Comparison of ENCODE assay signal across 8 cellular contexts in the genomic region with DNA sequence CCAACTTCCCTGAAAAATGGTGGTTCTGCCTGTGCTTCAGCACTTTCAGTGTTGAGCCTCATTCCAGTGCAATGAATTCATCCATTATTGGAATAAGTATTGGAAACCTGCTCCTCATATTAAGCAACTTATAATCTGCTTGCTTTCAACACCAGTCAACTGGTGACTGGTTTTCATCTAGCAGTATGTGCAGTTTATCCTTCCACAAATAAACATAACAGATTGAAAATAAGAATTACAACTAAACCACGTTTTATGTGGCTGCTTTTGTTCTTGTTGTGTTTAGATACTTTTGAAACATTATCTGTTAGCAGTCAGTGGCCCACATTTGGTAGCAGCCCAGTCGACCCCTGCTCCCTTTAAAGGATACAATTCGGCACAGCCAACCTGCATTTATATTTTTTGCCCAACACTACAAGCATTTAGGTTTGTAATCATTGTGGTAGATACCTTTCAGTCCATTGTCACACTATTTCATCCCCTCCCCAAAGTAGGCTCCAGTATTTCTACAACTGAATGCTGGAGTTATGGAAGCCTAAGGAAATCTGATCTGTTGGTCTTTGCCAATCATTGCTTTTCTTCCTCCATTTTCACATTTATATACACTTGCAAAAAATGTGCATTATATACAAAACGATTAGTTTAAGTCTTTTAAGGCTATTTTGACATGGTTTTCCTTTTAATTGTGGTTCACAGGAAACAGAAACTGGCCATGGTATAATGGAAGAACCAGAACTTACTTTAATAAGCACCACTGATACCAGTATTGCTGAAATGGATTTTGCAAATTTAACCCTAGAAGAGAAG. TPM values are rescaled to one million over a fixed set of nuclear protein-coding genes. Genes with fewer than 3 reads are reported as not detected.
A peak's percentile ranks its signal among the peaks of the same experiment; 100 is the strongest.
DNase-seq lines count a peak whose midpoint lies in the region; ATAC-seq and TF ChIP-seq lines count a peak whose summit lies in the region.

No MANE protein-coding gene starts in this region.

- H2AFZ ChIP-seq in HCT116 (ENCODE audit: low read depth, low read length, poor library complexity, severe bottlenecking) (no peak overlapping the region), hepatocyte (no peak overlapping the region)

- no peak for TF ChIP-seq POLR2A in HCT116 (IDR thresholded peaks at IDR 0.05; ENCODE audit: borderline replicate concordance, extremely low read depth, insufficient read depth, insufficient read length)

- WGBS in hepatocyte (ENCODE audit: low lambda C conversion rate, missing lambda C conversion rate), result 56% methylated on average over 4 of the region's 4 CpGs

- no peak overlapping the region for H3K27ac ChIP-seq in CD8-positive, alpha-beta memory T cell (ENCODE audit: low read depth, low read length)
- H3K27ac ChIP-seq in HCT116 (ENCODE audit: low read depth, low read length), result 0 out of 2 replicates have a peak overlapping the region, but pooled peaks have one; percentile 11
- H3K27ac ChIP-seq in hepatocyte, result peak overlapping the region; percentile 10

- H3K27ac Mint-ChIP-seq in CD8-positive, alpha-beta memory T cell, result peak overlapping the region in 7 of 8 donors; percentile 30 to 82 (median 68)
- peak overlapping the region; percentile 71 for H3K27ac Mint-ChIP-seq in activated CD8-positive, alpha-beta T cell treated with anti-CD3 and anti-CD28 coated beads, Interleukin-2, amount 10 ng/mL, durations not matched to agents 7 days and 5 days

- no peak overlapping the region for H3K9ac ChIP-seq in HCT116 (ENCODE audit: low read length)

- H3K27me3 ChIP-seq in CD8-positive, alpha-beta memory T cell (ENCODE audit: insufficient read depth, low read length, poor library complexity, severe bottlenecking), result no peaks in the 10 kb centered on the region
- no peaks in the 10 kb centered on the region for H3K27me3 ChIP-seq in HCT116 (ENCODE audit: insufficient read depth, low read length)
- no peaks in the 10 kb centered on the region for H3K27me3 ChIP-seq in hepatocyte

- no peak overlapping the region for H3K4me3 Mint-ChIP-seq in CD8-positive, alpha-beta memory T cell
- H3K4me3 Mint-ChIP-seq in activated CD8-positive, alpha-beta T cell treated with anti-CD3 and anti-CD28 coated beads, Interleukin-2, amount 10 ng/mL, durations not matched to agents 7 days and 5 days, result no peak overlapping the region

- peaks cover 47% of the 10 kb centered on the region for H4K20me1 ChIP-seq in HCT116 (ENCODE audit: insufficient read depth)
- H4K20me1 ChIP-seq in hepatocyte (ENCODE audit: insufficient read depth, poor library complexity, severe bottlenecking), result peaks cover 5% of the 10 kb centered on the region

- no peak overlapping the region for H3K4me3 ChIP-seq in CD8-positive, alpha-beta memory T cell (ENCODE audit: low read length)
- H3K4me3 ChIP-seq in HCT116 (replicated peaks in 1 of 2; ENCODE audit: low read depth in 1 of 2, low read length in 2 of 2) (no peak overlapping the region), hepatocyte (no peak overlapping the region)

- no peaks in the 10 kb centered on the region for H3K27me3 Mint-ChIP-seq in CD8-positive, alpha-beta memory T cell
- no peaks in the 10 kb centered on the region for H3K27me3 Mint-ChIP-seq in activated CD8-positive, alpha-beta T cell treated with anti-CD3 and anti-CD28 coated beads, Interleukin-2, amount 10 ng/mL, durations not matched to agents 7 days and 5 days (ENCODE audit: low read depth)

- intact Hi-C loops in HCT116 (cut with micrococcal nuclease), result loop anchor here (10.0 kb wide), 1 partner anchor 493 kb away; no protein-coding TSS in a partner anchor

- no peaks in the 10 kb centered on the region for H3K9me2 ChIP-seq in HCT116 (ENCODE audit: insufficient read depth)
- no peaks in the 10 kb centered on the region for H3K9me2 ChIP-seq in hepatocyte (replicated peaks; ENCODE audit: insufficient read depth)

- no peak for TF ChIP-seq RAD21 in HCT116 (IDR thresholded peaks at IDR 0.05; ENCODE audit: low read depth)

- peaks cover 0 to 81% (median 21%) of the 10 kb centered on the region in 3 donors for H3K36me3 Mint-ChIP-seq in CD8-positive, alpha-beta memory T cell
- peaks cover 77% of the 10 kb centered on the region for H3K36me3 Mint-ChIP-seq in activated CD8-positive, alpha-beta T cell treated with anti-CD3 and anti-CD28 coated beads, Interleukin-2, amount 10 ng/mL, durations not matched to agents 7 days and 5 days (ENCODE audit: low read depth)

- H3K4me2 ChIP-seq in HCT116 (ENCODE audit: low read length), result no peak overlapping the region
- no peak overlapping the region for H3K4me2 ChIP-seq in hepatocyte

- CTCF ChIA-PET in CD8-positive, alpha-beta memory T cell (lab: Charles Lee), result no interaction called here
- CTCF ChIA-PET in HCT116 (lab: Charles Lee), result no interaction called here
- CTCF ChIA-PET in activated CD8-positive, alpha-beta T cell treated with anti-CD3 and anti-CD28 coated beads, Interleukin-2, amount 10 ng/mL, durations not matched to agents 7 days and 5 days (lab: Charles Lee), result interaction anchor here (0.8 to 2.1 kb wide), 4 partner anchors 9 to 73 kb away, joined by 3 to 10 read pairs (median 6); partner anchors contain the start of genes C11orf54 and TAF1D

- H3K79me2 ChIP-seq in HCT116 (ENCODE audit: insufficient read depth, low read length) (peaks cover 20% of the 10 kb centered on the region), hepatocyte (peaks cover 3% of the 10 kb centered on the region)

- peaks cover 1% of the 10 kb centered on the region for H3K4me1 ChIP-seq in CD8-positive, alpha-beta memory T cell (ENCODE audit: insufficient read depth, low read length)
- no peaks in the 10 kb centered on the region for H3K4me1 ChIP-seq in HCT116 (ENCODE audit: control insufficient read depth in 1 of 2, insufficient read depth in 2 of 2, low read length in 2 of 2)
- no peaks in the 10 kb centered on the region for H3K4me1 ChIP-seq in hepatocyte (ENCODE audit: insufficient read depth)

- no peak for DNase-seq in CD8-positive, alpha-beta memory T cell
- no peak for DNase-seq in HCT116 (ENCODE audit: low read depth, low spot score)
- no peak for DNase-seq in activated CD8-positive, alpha-beta T cell treated with anti-CD3 and anti-CD28 coated beads, Interleukin-2, amount 10 ng/mL, durations not matched to agents 7 days and 5 days
- no peak for DNase-seq in hepatocyte (ENCODE audit: low spot score)
- DNase-seq in NCI-H1436 treated with DMSO at 0.1 percent for 48 hours (lab: John Stamatoyannopoulos, UW), result no peak
- no peak for DNase-seq in NCI-H1048 (lab: John Stamatoyannopoulos, UW)
- DNase-seq in iPS-NIHi11 (ENCODE audit: low spot score), result no peak
- no peak for DNase-seq in SIG-M5 (lab: John Stamatoyannopoulos, UW)

- H3K9me3 Mint-ChIP-seq in CD8-positive, alpha-beta memory T cell, result no peaks in the 10 kb centered on the region
- no peaks in the 10 kb centered on the region for H3K9me3 Mint-ChIP-seq in activated CD8-positive, alpha-beta T cell treated with anti-CD3 and anti-CD28 coated beads, Interleukin-2, amount 10 ng/mL, durations not matched to agents 7 days and 5 days (ENCODE audit: insufficient read depth)

- H3K9me3 ChIP-seq in CD8-positive, alpha-beta memory T cell (ENCODE audit: low read length), result no peaks in the 10 kb centered on the region
- H3K9me3 ChIP-seq in HCT116 (ENCODE audit: control insufficient read depth in 1 of 2, insufficient read depth in 1 of 2, low read depth in 1 of 2, low read length in 2 of 2) (no peaks in the 10 kb centered on the region), hepatocyte (ENCODE audit: low read depth) (no peaks in the 10 kb centered on the region)

- BruUV-seq in HCT116 (replicated peaks; lab: Mats Ljungman, UMichigan), result no TSS peak

- POLR2A ChIA-PET in CD8-positive, alpha-beta memory T cell (lab: Charles Lee), result interaction anchor here (1.5 kb wide), 1 partner anchor 13 kb away, joined by 4 read pairs; the partner anchor contains the start of genes C11orf54 and TAF1D
- POLR2A ChIA-PET in HCT116 (lab: Charles Lee), result interaction anchor here (1.4 to 4.9 kb wide), 3 partner anchors 10 to 13 kb away, joined by 5 to 43 read pairs (median 6); partner anchors contain the start of genes C11orf54 and TAF1D
- POLR2A ChIA-PET in activated CD8-positive, alpha-beta T cell treated with anti-CD3 and anti-CD28 coated beads, Interleukin-2, amount 10 ng/mL, durations not matched to agents 7 days and 5 days (lab: Charles Lee), result interaction anchor here (1.2 kb wide), 1 partner anchor 13 kb away, joined by 5 read pairs; the partner anchor contains the start of genes C11orf54 and TAF1D

- peaks cover 8 to 17% (median 13%) of the 10 kb centered on the region in 3 donors for H3K4me1 Mint-ChIP-seq in CD8-positive, alpha-beta memory T cell
- H3K4me1 Mint-ChIP-seq in activated CD8-positive, alpha-beta T cell treated with anti-CD3 and anti-CD28 coated beads, Interleukin-2, amount 10 ng/mL, durations not matched to agents 7 days and 5 days (ENCODE audit: low read depth), result peaks cover 10% of the 10 kb centered on the region

- RAD21 ChIA-PET in HCT116 (lab: Charles Lee; ENCODE audit: low non-redundant PET in 1 of 2, low total read pairs in 2 of 2, uncharacterized antibody in 2 of 2, unreplicated experiment in 2 of 2), result no interaction called here

- peaks cover 33% of the 10 kb centered on the region for H3K36me3 ChIP-seq in CD8-positive, alpha-beta memory T cell (ENCODE audit: insufficient read depth, low read length)
- peaks cover 50 to 58% of the 10 kb centered on the region in 2 experiments for H3K36me3 ChIP-seq in HCT116 (ENCODE audit: control insufficient read depth in 1 of 2, insufficient read depth in 2 of 2, low read length in 2 of 2)
- H3K36me3 ChIP-seq in hepatocyte (replicated peaks; ENCODE audit: insufficient read depth, low read depth), result peaks cover 10% of the 10 kb centered on the region

- TF ChIP-seq CTCF in HCT116 (IDR thresholded peaks at IDR 0.05 in 2 of 3, conservative IDR thresholded peaks at IDR 0.05 in 1 of 3; ENCODE audit: borderline replicate concordance in 1 of 3, insufficient read depth in 1 of 3, low read depth in 2 of 3, low read length in 2 of 3) (no peak), hepatocyte (IDR thresholded peaks at IDR 0.05; ENCODE audit: poor library complexity) (no peak)

- ATAC-seq in HCT116, result peak; percentile 24; the same call in 1 of the 2 replicates
- no peak for ATAC-seq in activated CD8-positive, alpha-beta T cell treated with anti-CD3 and anti-CD28 coated beads, Interleukin-2, amount 10 ng/mL, durations not matched to agents 7 days and 5 days

RNA-seq across cellular contexts. Expression of gene TAF1D, which starts 13.1 kb away (rescaled TPM):
- 100 to 1,000 TPM; 249 to 265 TPM for total RNA-seq in CD8-positive, alpha-beta memory T cell
- 18.0 TPM for polyA plus RNA-seq in CD8-positive, alpha-beta memory T cell
- total RNA-seq in HCT116 (2021; ENCODE audit: unreplicated experiment) (267 TPM), hepatocyte (240 and 318 TPM in 2 replicates)
- 45.5 and 66.1 TPM in 2 replicates for polyA plus RNA-seq in HCT116 (2012)
- 100 to 1,000 TPM; 161 to 172 TPM for total RNA-seq in activated CD8-positive, alpha-beta T cell treated with anti-CD3 and anti-CD28 coated beads, Interleukin-2, amount 10 ng/mL, durations not matched to agents 7 days and 5 days
- polyA plus RNA-seq in hepatocyte, result 42.1 and 51.9 TPM in 2 replicates

RNA-seq across cellular contexts. Expression of gene C11orf54, which starts 13.3 kb away (rescaled TPM):
- 10 to 100 TPM; 14.9 to 16.8 TPM for total RNA-seq in CD8-positive, alpha-beta memory T cell
- polyA plus RNA-seq in CD8-positive, alpha-beta memory T cell, result 18.6 TPM
- total RNA-seq in HCT116 (2021; ENCODE audit: unreplicated experiment) (26.1 TPM), hepatocyte (72.0 and 75.6 TPM in 2 replicates)
- 8.8 and 9.9 TPM in 2 replicates for polyA plus RNA-seq in HCT116 (2012)
- total RNA-seq in activated CD8-positive, alpha-beta T cell treated with anti-CD3 and anti-CD28 coated beads, Interleukin-2, amount 10 ng/mL, durations not matched to agents 7 days and 5 days, result 10 to 100 TPM; 17.9 to 19.3 TPM
- polyA plus RNA-seq in hepatocyte, result 31.1 and 32.9 TPM in 2 replicates

RNA-seq across cellular contexts. Expression of gene MED17, which starts 55.9 kb away (rescaled TPM):
- 10 to 100 TPM; 39.4 to 42.8 TPM for total RNA-seq in CD8-positive, alpha-beta memory T cell
- polyA plus RNA-seq in CD8-positive, alpha-beta memory T cell, result 25.1 TPM
- total RNA-seq in HCT116 (2021; ENCODE audit: unreplicated experiment), result 41.1 TPM
- polyA plus RNA-seq in HCT116 (2012), result 19.3 and 20.8 TPM in 2 replicates
- 10 to 100 TPM; 43.6 to 45.3 TPM for total RNA-seq in activated CD8-positive, alpha-beta T cell treated with anti-CD3 and anti-CD28 coated beads, Interleukin-2, amount 10 ng/mL, durations not matched to agents 7 days and 5 days
- total RNA-seq in hepatocyte, result 30.9 and 33.7 TPM in 2 replicates
- polyA plus RNA-seq in hepatocyte, result 18.3 and 32.5 TPM in 2 replicates
